Comparison of ENCODE assay signal across 8 cellular contexts in genomic region chr7:142873281-142873784, GRCh38. TPM values are rescaled to one million over a fixed set of nuclear protein-coding genes. Genes with fewer than 3 reads are reported as not detected.
DNase-seq lines count a peak whose midpoint lies in the region; ATAC-seq and TF ChIP-seq lines count a peak whose summit lies in the region.

No MANE protein-coding gene starts in this region.

- H3K4me2 ChIP-seq in PC-3 (ENCODE audit: low read length) = no peak overlapping the region

- no peaks in the 10 kb centered on the region; the same call in 1 of the 2 replicates for H3K36me3 ChIP-seq in H7 (replicated peaks; ENCODE audit: control insufficient read depth, insufficient read depth, low read length)
- no peaks in the 10 kb centered on the region for H3K36me3 ChIP-seq in PC-3 (ENCODE audit: low read depth, low read length)
- H3K36me3 ChIP-seq in left ventricle myocardium inferior = no peaks in the 10 kb centered on the region

- POLR2A ChIA-PET in PC-3 (lab: Charles Lee; ENCODE audit: unreplicated experiment) = no interaction called here

- H3K27me3 ChIP-seq in H7 (ENCODE audit: control insufficient read depth, insufficient read depth, low read length) (no peaks in the 10 kb centered on the region), PC-3 (ENCODE audit: low read length) (peaks cover 3% of the 10 kb centered on the region; the same call in 1 of the 2 replicates), left ventricle myocardium inferior (ENCODE audit: low read depth) (peaks cover 29% of the 10 kb centered on the region)

- H3K27ac ChIP-seq in PC-3 (ENCODE audit: low read length) (no peak overlapping the region), left ventricle myocardium inferior (replicated peaks) (no peak overlapping the region)

- H3K9me2 ChIP-seq in PC-3 (replicated peaks; ENCODE audit: low read length) = no peaks in the 10 kb centered on the region

- TF ChIP-seq CTCF in PC-3 (conservative IDR thresholded peaks at IDR 0.05; ENCODE audit: low read depth, low read length) (peak; percentile 74), left ventricle myocardium inferior (IDR thresholded peaks at IDR 0.05; ENCODE audit: borderline replicate concordance) (no peak)

- H3K4me3 ChIP-seq in H7 (ENCODE audit: insufficient read depth, low read depth, low read length) (no peak overlapping the region), PC-3 (ENCODE audit: low read length) (no peak overlapping the region), left ventricle myocardium inferior (no peak overlapping the region)

- H3K4me1 ChIP-seq in PC-3 (ENCODE audit: insufficient read depth, low read length) (no peaks in the 10 kb centered on the region), left ventricle myocardium inferior (no peaks in the 10 kb centered on the region)

- H4K20me1 ChIP-seq in PC-3 (ENCODE audit: low read length) = no peaks in the 10 kb centered on the region

- no TSS peak for BruUV-seq in PC-3 (replicated peaks; lab: Mats Ljungman, UMichigan)

- H3K9ac ChIP-seq in PC-3 (ENCODE audit: low read length) = no peak overlapping the region

- H3K9me3 ChIP-seq in PC-3 (ENCODE audit: low read length) (no peaks in the 10 kb centered on the region), left ventricle myocardium inferior (replicated peaks) (no peaks in the 10 kb centered on the region)

- peak; percentile 34 for DNase-seq in DMS53 (lab: John Stamatoyannopoulos, UW)
- no peak for DNase-seq in DMS53 treated with DMSO at 0.1 percent for 48 hours (lab: John Stamatoyannopoulos, UW; ENCODE audit: unreplicated experiment)
- DNase-seq in H7 = peak; percentile 86
- DNase-seq in PC-3 = peak; percentile 27
- DNase-seq in dermis blood vessel endothelial cell = peak; percentile 16
- peak; percentile 62 for DNase-seq in stimulated activated CD4-positive, alpha-beta T cell treated with anti-CD3 and anti-CD28 coated beads, Interleukin-15, amount 100 ng/mL, for 24 hours
- DNase-seq in NCI-H345 (lab: John Stamatoyannopoulos, UW) = no peak
- DNase-seq in left ventricle myocardium inferior = no peak

- H3K79me2 ChIP-seq in PC-3 (ENCODE audit: low read length) = no peaks in the 10 kb centered on the region

- ATAC-seq in PC-3 = peak; percentile 39

- no peak overlapping the region for H2AFZ ChIP-seq in PC-3 (ENCODE audit: low read length)

- CTCF ChIA-PET in PC-3 (lab: Charles Lee) = interaction anchor here (0.5 to 0.7 kb wide), 3 partner anchors 66 to 265 kb away, joined by 3 read pairs; no protein-coding TSS in a partner anchor

- intact Hi-C loops in PC-3 (cut with micrococcal nuclease) = no loop called here
- intact Hi-C loops in left ventricle myocardium inferior (cut with micrococcal nuclease) = no loop called here

- no peaks in the 10 kb centered on the region for H3F3A ChIP-seq in PC-3 (ENCODE audit: low read length, unreplicated experiment)

RNA-seq across cellular contexts. Expression of gene TRPV6, which starts 12.2 kb away (rescaled TPM):
- 0.17 and 0.22 TPM in 2 replicates for total RNA-seq in H7 (2014; rRNA removed; shearing (Covaris generic))
- 0.63 and 1.4 TPM in 2 replicates for total RNA-seq in PC-3 (2014; rRNA removed)
- not detected in 2 replicates for total RNA-seq in dermis blood vessel endothelial cell
- total RNA-seq in left ventricle myocardium inferior = not detected

RNA-seq across cellular contexts. Expression of gene EPHB6, which starts 18.5 kb away (rescaled TPM):
- 4.0 and 8.8 TPM in 2 replicates for total RNA-seq in H7 (2014; rRNA removed; shearing (Covaris generic))
- total RNA-seq in PC-3 (2014; rRNA removed) (30.5 and 48.2 TPM in 2 replicates), dermis blood vessel endothelial cell (under 0.01 and 0.09 TPM in 2 replicates), left ventricle myocardium inferior (4.4 TPM)

Comparison
In these comparisons a context has a peak if more than half of its experiments do, and no peak if none do; other contexts are left out.
1. DNase-seq: peak in DMS53 (single experiment), H7 (single experiment), PC-3 (single experiment), dermis blood vessel endothelial cell (single experiment) and stimulated activated CD4-positive, alpha-beta T cell treated with anti-CD3 and anti-CD28 coated beads, Interleukin-15, amount 100 ng/mL, for 24 hours (single experiment); none in DMS53 treated with DMSO at 0.1 percent for 48 hours (single experiment), NCI-H345 (single experiment) and left ventricle myocardium inferior (single experiment).